Comparison of ENCODE assay signal across 17 cellular contexts in genomic region chr3:179710079-179710478, GRCh38. TPM values are rescaled to one million over a fixed set of nuclear protein-coding genes. Genes with fewer than 3 reads are reported as not detected.
A peak's percentile ranks its signal among the peaks of the same experiment; 100 is the strongest.
DNase-seq lines count a peak whose midpoint lies in the region; ATAC-seq and TF ChIP-seq lines count a peak whose summit lies in the region.
"Had no signal": no experiment of that assay in that cellular context is flagged by ENCODE, and none has a peak within 500 bp of the region (broad histone marks: within the 10 kb centered on the region; RNA-seq: fewer than 3 reads in every experiment).

No MANE protein-coding gene starts in this region.

- POLR2A ChIA-PET in Panc1 (lab: Charles Lee), result no interaction called here

- H3K9me3 ChIP-seq in HAP-1, result no peaks in the 10 kb centered on the region
- no peaks in the 10 kb centered on the region for H3K9me3 ChIP-seq in Panc1 (ENCODE audit: control insufficient read depth, insufficient read depth, low read depth, low read length)
- H3K9me3 ChIP-seq in iPS-18a (ENCODE audit: control insufficient read depth, low read depth, low read length), result no peaks in the 10 kb centered on the region
- H3K9me3 ChIP-seq in skeletal muscle tissue (ENCODE audit: control insufficient read depth in 3 of 3, low read length in 3 of 3), result no peaks in the 10 kb centered on the region
- H3K9me3 ChIP-seq: BLaER1 treated with 17β-estradiol and CSF1 and Interleukin-3, amounts not matched to agents 10 nM and 100 nM; Peyer's patch; SJSA1 had no signal

- TSS peak; percentile 14 for BruUV-seq in Panc1 (replicated peaks; lab: Mats Ljungman, UMichigan)

- in situ Hi-C loops in HAP-1 (cut with MboI; ENCODE audit: low sequenced_read_pairs) (no loop called here), Panc1 (cut with HindIII; ENCODE audit: low pct_unique_long_range_greater_than_20kb, low sequenced_read_pairs) (no loop called here)

- TF ChIP-seq CTCF in Panc1 (IDR thresholded peaks at IDR 0.05) (no peak), GM10266 (IDR thresholded peaks at IDR 0.05; ENCODE audit: control insufficient read depth, insufficient read depth, low read depth, missing control alignments) (no peak)

- H3K27me3 ChIP-seq in HAP-1 (ENCODE audit: low read depth) (no peaks in the 10 kb centered on the region), Panc1 (ENCODE audit: control insufficient read depth, insufficient read depth, low read length) (no peaks in the 10 kb centered on the region), iPS-18a (ENCODE audit: control insufficient read depth, insufficient read depth, low read length) (no peaks in the 10 kb centered on the region), skeletal muscle tissue (ENCODE audit: control insufficient read depth in 3 of 3, insufficient read depth in 3 of 3, low read length in 3 of 3) (no peaks in the 10 kb centered on the region)
- H3K27me3 ChIP-seq: BLaER1 treated with 17β-estradiol and CSF1 and Interleukin-3, amounts not matched to agents 10 nM and 100 nM; Peyer's patch; SJSA1 had no signal

- CTCF ChIA-PET in Panc1 (lab: Charles Lee), result interaction anchor here (0.6 kb wide), 1 partner anchor 10 kb away, joined by 3 read pairs; no protein-coding TSS in a partner anchor

- peaks cover 20% of the 10 kb centered on the region for H3K4me1 ChIP-seq in HAP-1
- H3K4me1 ChIP-seq in Panc1 (ENCODE audit: control insufficient read depth, insufficient read depth, low read length), result no peaks in the 10 kb centered on the region
- H3K4me1 ChIP-seq in iPS-18a (ENCODE audit: control insufficient read depth, low read depth, low read length), result peaks cover 30% of the 10 kb centered on the region
- peaks cover 43 to 55% (median 47%) of the 10 kb centered on the region in 3 donors for H3K4me1 ChIP-seq in skeletal muscle tissue (ENCODE audit: control insufficient read depth in 3 of 3, insufficient read depth in 3 of 3, low read length in 3 of 3)
- H3K4me1 ChIP-seq: Peyer's patch had no signal

- no peak overlapping the region for H3K4me3 ChIP-seq in HAP-1
- H3K4me3 ChIP-seq in Panc1 (ENCODE audit: low read depth in 2 of 2, low read length in 2 of 2), result no peak overlapping the region
- H3K4me3 ChIP-seq in iPS-18a (ENCODE audit: low read length), result peak overlapping the region; percentile 12
- H3K4me3 ChIP-seq in skeletal muscle tissue (ENCODE audit: low read length in 3 of 3), result no peak overlapping the region
- H3K4me3 ChIP-seq: BLaER1 treated with 17β-estradiol and CSF1 and Interleukin-3, amounts not matched to agents 10 nM and 100 nM; Peyer's patch; SJSA1 had no signal

- intact Hi-C loops in Panc1 (cut with micrococcal nuclease; ENCODE audit: unreplicated experiment), result no loop called here

- ATAC-seq in Panc1, result no peak
- ATAC-seq: CD8-positive, alpha-beta T cell; HepG2 had no signal

- H3K27ac ChIP-seq in Panc1 (ENCODE audit: low read length) (no peak overlapping the region), iPS-18a (ENCODE audit: low read length) (peak overlapping the region; percentile 40), skeletal muscle tissue (ENCODE audit: low read depth, low read length) (peak overlapping the region; percentile 54)
- H3K27ac ChIP-seq: BLaER1 treated with 17β-estradiol and CSF1 and Interleukin-3, amounts not matched to agents 10 nM and 100 nM; Peyer's patch; SJSA1 had no signal

- peak; percentile 41 to 88 for DNase-seq in HAP-1 (ENCODE audit: low spot score in 2 of 2)
- DNase-seq in Panc1 (ENCODE audit: low read depth, low spot score), result no peak
- no peak for DNase-seq in COLO829 (ENCODE audit: low spot score)
- DNase-seq in OCI-M1 (lab: John Stamatoyannopoulos, UW), result no peak
- no peak for DNase-seq in GM10266 (ENCODE audit: extremely low spot score)
- DNase-seq: CD8-positive, alpha-beta T cell; KG1; NCI-H1105 treated with DMSO at 0.1 percent for 48 hours; NCI-H187; NCI-H226; NCI-H524 treated with DMSO at 0.1 percent for 48 hours; Peyer's patch had no signal

- H3K36me3 ChIP-seq in HAP-1 (replicated peaks), result peaks cover 7% of the 10 kb centered on the region
- no peaks in the 10 kb centered on the region for H3K36me3 ChIP-seq in Panc1 (ENCODE audit: control insufficient read depth, insufficient read depth, low read length)
- H3K36me3 ChIP-seq in iPS-18a (ENCODE audit: control insufficient read depth, low read depth, low read length), result peaks cover 4% of the 10 kb centered on the region
- H3K36me3 ChIP-seq in skeletal muscle tissue (ENCODE audit: control insufficient read depth in 3 of 3, insufficient read depth in 3 of 3, low read length in 3 of 3), result peaks cover 8 to 18% (median 10%) of the 10 kb centered on the region in 3 donors
- H3K36me3 ChIP-seq: Peyer's patch had no signal

- peak overlapping the region; percentile 22 for H3K9ac ChIP-seq in iPS-18a (ENCODE audit: low read length)
- no peak overlapping the region for H3K9ac ChIP-seq in skeletal muscle tissue (ENCODE audit: low read depth in 1 of 3, low read length in 3 of 3)
- H3K9ac ChIP-seq: BLaER1 treated with 17β-estradiol and CSF1 and Interleukin-3, amounts not matched to agents 10 nM and 100 nM had no signal

RNA-seq across cellular contexts. Expression of gene USP13, which starts 57.2 kb away (rescaled TPM):
- total RNA-seq in Panc1 (2021; ENCODE audit: unreplicated experiment), result 27.8 TPM
- 15.4 TPM for polyA plus RNA-seq in Panc1 (2012; ENCODE audit: insufficient read length)
- 26.1 TPM for total RNA-seq in skeletal muscle tissue

Comparison
In these comparisons a context has a peak if more than half of its experiments do, and no peak if none do; other contexts are left out.
1. DNase-seq: peak in HAP-1 (2 of 2); none in Panc1 (single experiment), COLO829 (single experiment), OCI-M1 (single experiment) and GM10266 (single experiment).